ENCODE assay signal across 30 cellular contexts in genomic region chr1:164685247-164685646, GRCh38.
"Had no signal": no experiment of that assay in that cellular context is flagged by ENCODE, and none has a peak within 500 bp of the region (broad histone marks: within the 10 kb centered on the region; RNA-seq: fewer than 3 reads in every experiment).

No MANE protein-coding gene starts in this region.

- H3K27me3 ChIP-seq: breast epithelium, gastrocnemius medialis, spleen, suprapubic skin, tibial artery had no signal

- H3K9me3 Mint-ChIP-seq: activated B cell treated with CpG ODN at 0.5 μM for 24 hours; activated naive CD4-positive, alpha-beta T cell treated with anti-CD3 and anti-CD28 coated beads, Interleukin-2, amount 50 U/mL, for 24 hours; activated naive CD8-positive, alpha-beta T cell treated with anti-CD3 and anti-CD28 coated beads, Interleukin-2, amount 50 U/mL, for 24 hours; activated T-helper 2 cell treated with anti-CD3 and anti-CD28 coated beads, Interferon-gamma antibody, Interleukin-2, Interleukin-4, amounts not matched to agents 10 μg/mL and 5 μg/mL and 100 μg/mL, durations not matched to agents 14 hours and 24 hours and 36 hours; central memory CD8-positive, alpha-beta T cell; dendritic cell treated with granulocyte-macrophage colony-stimulating factor and Interleukin-4, amounts not matched to agents 40 ng/mL and 50 ng/mL, for 4 days; immature natural killer cell; neural crest cell had no signal

- H3K4me1 ChIP-seq: breast epithelium, parathyroid adenoma had no signal

- H3K4me3 Mint-ChIP-seq: activated B cell treated with CpG ODN at 0.5 μM for 24 hours; activated CD8-positive, alpha-beta memory T cell treated with anti-CD3 and anti-CD28 coated beads, Interleukin-2, amount 10 ng/mL, durations not matched to agents 7 days and 5 days; activated CD8-positive, alpha-beta T cell treated with anti-CD3 and anti-CD28 coated beads, Interleukin-2, amount 10 ng/mL, durations not matched to agents 7 days and 5 days; activated naive CD4-positive, alpha-beta T cell treated with anti-CD3 and anti-CD28 coated beads, Interleukin-2, amount 50 U/mL, for 24 hours; activated naive CD8-positive, alpha-beta T cell treated with anti-CD3 and anti-CD28 coated beads, Interleukin-2, amount 50 U/mL, for 24 hours; central memory CD8-positive, alpha-beta T cell; dendritic cell treated with granulocyte-macrophage colony-stimulating factor and Interleukin-4, amounts not matched to agents 40 ng/mL and 50 ng/mL, for 4 days; immature natural killer cell; naive thymus-derived CD8-positive, alpha-beta T cell; neural crest cell; T-helper 17 cell had no signal

- H3K27ac Mint-ChIP-seq: activated B cell treated with CpG ODN at 0.5 μM for 24 hours; activated CD8-positive, alpha-beta memory T cell treated with anti-CD3 and anti-CD28 coated beads, Interleukin-2, amount 10 ng/mL, durations not matched to agents 7 days and 5 days; activated CD8-positive, alpha-beta T cell treated with anti-CD3 and anti-CD28 coated beads, Interleukin-2, amount 10 ng/mL, durations not matched to agents 7 days and 5 days; activated naive CD4-positive, alpha-beta T cell treated with anti-CD3 and anti-CD28 coated beads, Interleukin-2, amount 50 U/mL, for 24 hours; activated naive CD8-positive, alpha-beta T cell treated with anti-CD3 and anti-CD28 coated beads, Interleukin-2, amount 50 U/mL, for 24 hours; activated T-helper 2 cell treated with anti-CD3 and anti-CD28 coated beads, Interferon-gamma antibody, Interleukin-2, Interleukin-4, amounts not matched to agents 10 μg/mL and 5 μg/mL and 100 μg/mL, durations not matched to agents 14 hours and 24 hours and 36 hours; dendritic cell treated with granulocyte-macrophage colony-stimulating factor and Interleukin-4, amounts not matched to agents 40 ng/mL and 50 ng/mL, for 4 days; immature natural killer cell; naive thymus-derived CD8-positive, alpha-beta T cell; T-helper 17 cell had no signal

- H3K27ac ChIP-seq: breast epithelium, gastrocnemius medialis, parathyroid adenoma, spleen, suprapubic skin, tibial artery had no signal

- FAIRE-seq: endometrium, kidney, urothelium cell line had no signal

- H3K4me3 ChIP-seq: breast epithelium, gastrocnemius medialis, spleen, suprapubic skin, tibial artery had no signal

- DNase-seq: activated B cell treated with CpG ODN at 0.5 μM for 24 hours; activated CD8-positive, alpha-beta memory T cell treated with anti-CD3 and anti-CD28 coated beads, Interleukin-2, amount 10 ng/mL, durations not matched to agents 7 days and 5 days; activated CD8-positive, alpha-beta T cell treated with anti-CD3 and anti-CD28 coated beads, Interleukin-2, amount 10 ng/mL, durations not matched to agents 7 days and 5 days; activated naive CD8-positive, alpha-beta T cell treated with anti-CD3 and anti-CD28 coated beads, Interleukin-2, amount 50 U/mL, for 24 hours; activated T-cell treated with anti-CD3 and anti-CD28 coated beads, Interleukin-2, amount 50 U/mL, for 48 hours; amygdala; effector CD4-positive, alpha-beta T cell; gastrocnemius medialis; hippocampal formation; immature natural killer cell; kidney; left colon; mammary epithelial cell; naive thymus-derived CD8-positive, alpha-beta T cell; occipital lobe; right cardiac atrium; spleen; stimulated activated naive CD4-positive, alpha-beta T cell; T-helper 17 cell; tibial artery had no signal

- H3K4me1 Mint-ChIP-seq: activated B cell treated with CpG ODN at 0.5 μM for 24 hours; activated CD8-positive, alpha-beta memory T cell treated with anti-CD3 and anti-CD28 coated beads, Interleukin-2, amount 10 ng/mL, durations not matched to agents 7 days and 5 days; activated naive CD4-positive, alpha-beta T cell treated with anti-CD3 and anti-CD28 coated beads, Interleukin-2, amount 50 U/mL, for 24 hours; activated naive CD8-positive, alpha-beta T cell treated with anti-CD3 and anti-CD28 coated beads, Interleukin-2, amount 50 U/mL, for 24 hours; central memory CD8-positive, alpha-beta T cell; T-helper 17 cell had no signal

- ATAC-seq: activated CD8-positive, alpha-beta memory T cell treated with anti-CD3 and anti-CD28 coated beads, Interleukin-2, amount 10 ng/mL, durations not matched to agents 7 days and 5 days; activated CD8-positive, alpha-beta T cell treated with anti-CD3 and anti-CD28 coated beads, Interleukin-2, amount 10 ng/mL, durations not matched to agents 7 days and 5 days; activated naive CD8-positive, alpha-beta T cell treated with anti-CD3 and anti-CD28 coated beads, Interleukin-2, amount 50 U/mL, for 24 hours; gastrocnemius medialis; left colon; naive thymus-derived CD8-positive, alpha-beta T cell; T-helper 17 cell had no signal

- H2AFZ ChIP-seq: parathyroid adenoma had no signal

- H3K79me2 ChIP-seq: parathyroid adenoma had no signal

- H3K9me3 ChIP-seq: breast epithelium, gastrocnemius medialis, spleen, suprapubic skin, tibial artery had no signal

- H3K36me3 ChIP-seq: breast epithelium, gastrocnemius medialis, spleen, suprapubic skin had no signal

- H3K27me3 Mint-ChIP-seq: activated B cell treated with CpG ODN at 0.5 μM for 24 hours; activated CD8-positive, alpha-beta memory T cell treated with anti-CD3 and anti-CD28 coated beads, Interleukin-2, amount 10 ng/mL, durations not matched to agents 7 days and 5 days; activated naive CD4-positive, alpha-beta T cell treated with anti-CD3 and anti-CD28 coated beads, Interleukin-2, amount 50 U/mL, for 24 hours; activated naive CD8-positive, alpha-beta T cell treated with anti-CD3 and anti-CD28 coated beads, Interleukin-2, amount 50 U/mL, for 24 hours; central memory CD8-positive, alpha-beta T cell; T-helper 17 cell had no signal

- H3K36me3 Mint-ChIP-seq: activated CD8-positive, alpha-beta memory T cell treated with anti-CD3 and anti-CD28 coated beads, Interleukin-2, amount 10 ng/mL, durations not matched to agents 7 days and 5 days; activated naive CD4-positive, alpha-beta T cell treated with anti-CD3 and anti-CD28 coated beads, Interleukin-2, amount 50 U/mL, for 24 hours; immature natural killer cell; naive thymus-derived CD8-positive, alpha-beta T cell had no signal

- H3K9ac ChIP-seq: parathyroid adenoma had no signal
